Comparison of ENCODE assay signal across 15 cellular contexts in genomic region chr10:100506596-100507356, GRCh38. TPM values are rescaled to one million over a fixed set of nuclear protein-coding genes. Genes with fewer than 3 reads are reported as not detected.
A peak's percentile ranks its signal among the peaks of the same experiment; 100 is the strongest.
DNase-seq lines count a peak whose midpoint lies in the region; ATAC-seq, FAIRE-seq and TF ChIP-seq lines count a peak whose summit lies in the region.
"Had no signal": no experiment of that assay in that cellular context is flagged by ENCODE, and none has a peak within 500 bp of the region (broad histone marks: within the 10 kb centered on the region; RNA-seq: fewer than 3 reads in every experiment).

No MANE protein-coding gene starts in this region.

- TF ChIP-seq CTCF in WERI-Rb-1 (IDR thresholded peaks at IDR 0.05; ENCODE audit: low read depth, low read length) = no peak

- H3K9me3 ChIP-seq in mesenchymal stem cell (ENCODE audit: control insufficient read depth, low read length) (no peaks in the 10 kb centered on the region), WERI-Rb-1 (ENCODE audit: severe bottlenecking) (no peaks in the 10 kb centered on the region)

- H3K9ac ChIP-seq in mesenchymal stem cell (ENCODE audit: low read length) = no peak overlapping the region
- H3K9ac ChIP-seq: KMS-11 had no signal

- H3K4me3 ChIP-seq in mesenchymal stem cell (ENCODE audit: insufficient read depth in 1 of 2, low read depth in 1 of 2, low read length in 2 of 2) (no peak overlapping the region), WERI-Rb-1 (ENCODE audit: low read depth, low read length) (no peak overlapping the region)

- H3K4me1 ChIP-seq in mesenchymal stem cell (ENCODE audit: control insufficient read depth, insufficient read depth, low read depth, low read length) = peaks cover 4% of the 10 kb centered on the region

- no peak overlapping the region for H2BK120ac ChIP-seq in mesenchymal stem cell (ENCODE audit: low read depth, low read length)

- no peak overlapping the region for H4K8ac ChIP-seq in mesenchymal stem cell (ENCODE audit: low read length)

- H3K27ac Mint-ChIP-seq in activated T-cell treated with anti-CD3 and anti-CD28 coated beads, Interleukin-2, amount 50 U/mL, for 72 hours = peak overlapping the region; percentile 97

- no peak overlapping the region for H3K4ac ChIP-seq in mesenchymal stem cell (ENCODE audit: low read depth in 1 of 2, low read length in 2 of 2)

- H2AFZ ChIP-seq in mesenchymal stem cell (ENCODE audit: low read depth, low read length) = no peak overlapping the region

- no peak for DNase-seq in activated CD4-positive, CD25-positive, alpha-beta regulatory T cell treated with anti-CD3 and anti-CD28 coated beads, Interleukin-2, amount 50 U/mL, for 72 hours
- DNase-seq in HPDE6-E6E7 (ENCODE audit: extremely low spot score) (peak; percentile 65), mesenchymal stem cell (peak; percentile 60), WERI-Rb-1 (no peak), HTR-8/SVneo (ENCODE audit: insufficient read length, low spot score) (no peak)
- DNase-seq in activated T-cell treated with anti-CD3 and anti-CD28 coated beads, Interleukin-2, amount 50 U/mL, for 72 hours = peak; percentile 34 to 59
- DNase-seq: 8988T, NCI-H2171, RPMI8226 had no signal

- H3K27ac ChIP-seq in mesenchymal stem cell (ENCODE audit: low read length, poor library complexity, severe bottlenecking) (no peak overlapping the region), WERI-Rb-1 (no peak overlapping the region)
- H3K27ac ChIP-seq: KMS-11 had no signal

- 60% methylated on average over 4 of the region's 5 CpGs for WGBS in mesenchymal stem cell

- no peak overlapping the region for H2BK5ac ChIP-seq in mesenchymal stem cell (ENCODE audit: low read depth, low read length, poor library complexity, severe bottlenecking)

- no peak overlapping the region for H3K18ac ChIP-seq in mesenchymal stem cell (ENCODE audit: low read depth in 1 of 2, low read length in 2 of 2)

- no peak for FAIRE-seq in HTR-8/SVneo (lab: Jason Lieb, UNC)
- FAIRE-seq: G401.6 had no signal

- ATAC-seq in activated CD4-positive, CD25-positive, alpha-beta regulatory T cell treated with anti-CD3 and anti-CD28 coated beads, Interleukin-2, amount 50 U/mL, for 24 hours = peak; percentile 73 to 75
- ATAC-seq in activated T-cell treated with anti-CD3 and anti-CD28 coated beads, Interleukin-2, amount 50 U/mL, for 72 hours (replicated peaks in 1 of 2) = peak; percentile 64
- no peak for ATAC-seq in HG03108 (IDR thresholded peaks at IDR 0.05; ENCODE audit: unreplicated experiment)

- no peak overlapping the region for H3K23ac ChIP-seq in mesenchymal stem cell (ENCODE audit: low read length in 2 of 2)

- H3K36me3 ChIP-seq in mesenchymal stem cell (ENCODE audit: control insufficient read depth in 1 of 2, insufficient read depth in 2 of 2, low read depth in 1 of 2, low read length in 2 of 2) = peaks cover 18 to 24% of the 10 kb centered on the region in 2 experiments
- peaks cover 1% of the 10 kb centered on the region; the same call in 1 of the 2 replicates for H3K36me3 ChIP-seq in WERI-Rb-1

- H2BK15ac ChIP-seq in mesenchymal stem cell (ENCODE audit: low read depth, poor library complexity, severe bottlenecking) = no peak overlapping the region

- H3K27me3 ChIP-seq in mesenchymal stem cell (ENCODE audit: control insufficient read depth in 1 of 2, insufficient read depth in 1 of 2, low read length in 2 of 2) (peaks cover 0 to 16% of the 10 kb centered on the region in 2 experiments), WERI-Rb-1 (ENCODE audit: insufficient read depth, low read depth, severe bottlenecking) (no peaks in the 10 kb centered on the region)

- no peak overlapping the region for H3K4me2 ChIP-seq in mesenchymal stem cell (ENCODE audit: low read length, poor library complexity, severe bottlenecking)
- H3K4me2 ChIP-seq: KMS-11 had no signal

- no peak overlapping the region for H4K91ac ChIP-seq in mesenchymal stem cell (ENCODE audit: low read length)

- H3K36me3 Mint-ChIP-seq in activated T-cell treated with anti-CD3 and anti-CD28 coated beads, Interleukin-2, amount 50 U/mL, for 72 hours (ENCODE audit: insufficient read depth in 2 of 2) = peaks cover 26 to 30% of the 10 kb centered on the region in 2 donors

- H3K9me3 Mint-ChIP-seq in activated T-cell treated with anti-CD3 and anti-CD28 coated beads, Interleukin-2, amount 50 U/mL, for 72 hours = no peaks in the 10 kb centered on the region

- no peak overlapping the region for H3K14ac ChIP-seq in mesenchymal stem cell (ENCODE audit: low read length in 2 of 2)

- no peaks in the 10 kb centered on the region for H3K27me3 Mint-ChIP-seq in activated T-cell treated with anti-CD3 and anti-CD28 coated beads, Interleukin-2, amount 50 U/mL, for 72 hours (ENCODE audit: low read depth)

- H2AK5ac ChIP-seq in mesenchymal stem cell (ENCODE audit: low read length, severe bottlenecking) = no peak overlapping the region

- no peak overlapping the region for H2BK12ac ChIP-seq in mesenchymal stem cell (ENCODE audit: low read length in 2 of 2)

- peaks cover 66% of the 10 kb centered on the region for H3K4me1 Mint-ChIP-seq in activated T-cell treated with anti-CD3 and anti-CD28 coated beads, Interleukin-2, amount 50 U/mL, for 72 hours (ENCODE audit: low read depth)

- no peaks in the 10 kb centered on the region for H3K79me1 ChIP-seq in mesenchymal stem cell (replicated peaks; ENCODE audit: low read length, poor library complexity, severe bottlenecking)

- H3K4me3 Mint-ChIP-seq in activated T-cell treated with anti-CD3 and anti-CD28 coated beads, Interleukin-2, amount 50 U/mL, for 72 hours = peak overlapping the region; percentile 84 to 86

RNA-seq across cellular contexts. Expression of gene SEC31B, which starts 12.9 kb away (rescaled TPM):
- 100 to 1,000 TPM in 1 of 2 donors, 10 to 100 TPM in 1; 76.5 to 106 TPM for total RNA-seq in activated T-cell treated with anti-CD3 and anti-CD28 coated beads, Interleukin-2, amount 50 U/mL, for 72 hours
- 3.5 TPM for polyA plus RNA-seq in mesenchymal stem cell (2013, experiment 1 of 2)
- 3.2 TPM for polyA plus RNA-seq in mesenchymal stem cell (2013, experiment 2 of 2)

RNA-seq across cellular contexts. Expression of gene NDUFB8, which starts 22.9 kb away (rescaled TPM):
- 100 to 1,000 TPM; 327 to 390 TPM for total RNA-seq in activated T-cell treated with anti-CD3 and anti-CD28 coated beads, Interleukin-2, amount 50 U/mL, for 72 hours
- 333 TPM for polyA plus RNA-seq in mesenchymal stem cell (2013, experiment 1 of 2)
- 343 TPM for polyA plus RNA-seq in mesenchymal stem cell (2013, experiment 2 of 2)

RNA-seq across cellular contexts. Expression of gene HIF1AN, which starts 29.0 kb away (rescaled TPM):
- 10 to 100 TPM; 52.8 to 55.1 TPM for total RNA-seq in activated T-cell treated with anti-CD3 and anti-CD28 coated beads, Interleukin-2, amount 50 U/mL, for 72 hours
- polyA plus RNA-seq in mesenchymal stem cell (2013, experiment 1 of 2) = 20.0 TPM
- polyA plus RNA-seq in mesenchymal stem cell (2013, experiment 2 of 2) = 20.1 TPM

RNA-seq across cellular contexts. Expression of gene WNT8B, which starts 44.0 kb away (rescaled TPM):
- under 1 TPM; 0.14 to 0.22 TPM for total RNA-seq in activated T-cell treated with anti-CD3 and anti-CD28 coated beads, Interleukin-2, amount 50 U/mL, for 72 hours
- not detected for polyA plus RNA-seq in mesenchymal stem cell (2013, experiment 1 of 2)
- polyA plus RNA-seq in mesenchymal stem cell (2013, experiment 2 of 2) = not detected
- total RNA-seq: aorta, mucosa of gallbladder had no signal
- polyA plus RNA-seq: aorta had no signal

Comparison
In these comparisons a context has a peak if more than half of its experiments do, and no peak if none do; other contexts are left out.
1. DNase-seq: peak in HPDE6-E6E7 (single experiment), activated T-cell treated with anti-CD3 and anti-CD28 coated beads, Interleukin-2, amount 50 U/mL, for 72 hours (2 of 2) and mesenchymal stem cell (single experiment); none in activated CD4-positive, CD25-positive, alpha-beta regulatory T cell treated with anti-CD3 and anti-CD28 coated beads, Interleukin-2, amount 50 U/mL, for 72 hours (single experiment), WERI-Rb-1 (single experiment) and HTR-8/SVneo (single experiment).